37 cellular contexts compared by ENCODE assay signal in the genomic region with DNA sequence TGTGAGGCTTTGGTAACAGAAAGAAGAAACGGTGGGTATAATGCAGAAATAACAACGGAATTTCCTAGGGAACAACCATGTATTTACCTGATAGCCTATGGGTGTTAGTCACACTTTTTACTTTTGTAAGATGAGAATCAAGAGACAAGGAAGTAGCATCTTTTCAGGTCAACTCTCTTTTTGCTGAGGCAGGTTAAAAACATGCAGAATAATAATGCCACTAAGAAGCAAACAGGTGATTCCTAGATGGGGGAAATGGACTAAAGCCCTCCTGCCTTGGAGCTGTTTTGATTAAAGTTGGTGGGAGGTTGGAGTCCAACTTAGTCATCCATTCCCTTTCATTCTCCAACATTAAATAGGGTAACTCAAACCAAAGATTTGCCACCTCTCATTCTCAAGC. TPM values are rescaled to one million over a fixed set of nuclear protein-coding genes. Genes with fewer than 3 reads are reported as not detected.
"Had no signal": no experiment of that assay in that cellular context is flagged by ENCODE, and none has a peak within 500 bp of the region (broad histone marks: within the 10 kb centered on the region; RNA-seq: fewer than 3 reads in every experiment).

No MANE protein-coding gene starts in this region.

- H3K4me3 ChIP-seq: ascending aorta, body of pancreas, breast epithelium had no signal

- H3K4me1 ChIP-seq: ascending aorta, body of pancreas, breast epithelium had no signal

- FAIRE-seq: colon had no signal

- H3K36me3 ChIP-seq: ascending aorta, brain microvascular endothelial cell, breast epithelium, WERI-Rb-1 had no signal

- H3K4me1 Mint-ChIP-seq: activated CD4-positive, alpha-beta T cell treated with anti-CD3 and anti-CD28 coated beads for 36 hours; activated naive CD4-positive, alpha-beta T cell treated with anti-CD3 and anti-CD28 coated beads, Interleukin-2, amount 10 ng/mL, durations not matched to agents 7 days and 5 days; activated naive CD4-positive, alpha-beta T cell treated with anti-CD3 and anti-CD28 coated beads, Interleukin-2, amount 50 U/mL, for 24 hours; activated naive CD8-positive, alpha-beta T cell treated with anti-CD3 and anti-CD28 coated beads, Interleukin-2, amount 50 U/mL, for 24 hours had no signal

- H3K9me3 Mint-ChIP-seq: activated CD4-positive, alpha-beta memory T cell treated with anti-CD3 and anti-CD28 coated beads, Interleukin-2, amount 10 ng/mL, durations not matched to agents 7 days and 5 days; activated CD4-positive, alpha-beta T cell treated with anti-CD3 and anti-CD28 coated beads, Interleukin-2, amount 10 ng/mL, durations not matched to agents 7 days and 5 days; activated naive CD4-positive, alpha-beta T cell treated with anti-CD3 and anti-CD28 coated beads, Interleukin-2, amount 10 ng/mL, durations not matched to agents 7 days and 5 days; activated naive CD4-positive, alpha-beta T cell treated with anti-CD3 and anti-CD28 coated beads, Interleukin-2, amount 50 U/mL, for 24 hours; activated naive CD8-positive, alpha-beta T cell treated with anti-CD3 and anti-CD28 coated beads, Interleukin-2, amount 50 U/mL, for 24 hours; activated T-cell treated with anti-CD3 and anti-CD28 coated beads, Interleukin-2, amount 50 U/mL, for 24 hours; activated T-helper 2 cell treated with anti-CD3 and anti-CD28 coated beads, Interferon-gamma antibody, Interleukin-2, Interleukin-4, amounts not matched to agents 10 μg/mL and 5 μg/mL and 100 μg/mL, durations not matched to agents 14 hours and 24 hours and 36 hours; T-helper 1 cell treated with Interleukin-12 subunit alpha and Interleukin-12 subunit beta and Interleukin-4 antibody, amounts not matched to agents 30 μg/mL and 1 μg/mL, for 36 hours; T-helper 2 cell treated with Interferon-gamma antibody and Interleukin-4, amounts not matched to agents 5 μg/mL and 100 μg/mL, for 36 hours; WTC11 had no signal

- H3K27me3 ChIP-seq: ascending aorta, body of pancreas, brain microvascular endothelial cell, breast epithelium had no signal

- H3K27ac ChIP-seq: ascending aorta, body of pancreas, brain microvascular endothelial cell, breast epithelium, WERI-Rb-1 had no signal

- H3K27me3 Mint-ChIP-seq: activated naive CD4-positive, alpha-beta T cell treated with anti-CD3 and anti-CD28 coated beads, Interleukin-2, amount 10 ng/mL, durations not matched to agents 7 days and 5 days; activated naive CD8-positive, alpha-beta T cell treated with anti-CD3 and anti-CD28 coated beads, Interleukin-2, amount 50 U/mL, for 24 hours had no signal

- DNase-seq: activated CD4-positive, alpha-beta memory T cell treated with anti-CD3 and anti-CD28 coated beads, Interleukin-2, amount 10 ng/mL, durations not matched to agents 7 days and 5 days; activated CD4-positive, alpha-beta T cell treated with anti-CD3 and anti-CD28 coated beads for 1 hour; activated CD4-positive, alpha-beta T cell treated with anti-CD3 and anti-CD28 coated beads for 36 hours; activated CD4-positive, alpha-beta T cell treated with anti-CD3 and anti-CD28 coated beads for 48 hours; activated CD4-positive, alpha-beta T cell treated with anti-CD3 and anti-CD28 coated beads, Interleukin-2, amount 10 ng/mL, durations not matched to agents 7 days and 5 days; activated CD4-positive, alpha-beta T cell treated with anti-CD3 and anti-CD28 coated beads, Interleukin-2, amount 50 U/mL, for 48 hours; activated CD4-positive, CD25-positive, alpha-beta regulatory T cell; activated CD8-positive, alpha-beta memory T cell treated with anti-CD3 and anti-CD28 coated beads for 24 hours; activated CD8-positive, alpha-beta memory T cell treated with anti-CD3 and anti-CD28 coated beads, Interleukin-2, amount 10 ng/mL, durations not matched to agents 7 days and 5 days; activated CD8-positive, alpha-beta memory T cell treated with anti-CD3 and anti-CD28 coated beads, Interleukin-2, amount 50 U/mL, for 48 hours; activated CD8-positive, alpha-beta T cell treated with anti-CD3 and anti-CD28 coated beads, Interleukin-2, amount 10 ng/mL, durations not matched to agents 7 days and 5 days; activated effector memory CD4-positive, alpha-beta T cell treated with Interleukin-2 at 50 U/mL for 16 hours; activated gamma-delta T cell; activated naive CD4-positive, alpha-beta T cell treated with anti-CD3 and anti-CD28 coated beads, Interleukin-2, amount 10 ng/mL, durations not matched to agents 7 days and 5 days; activated naive CD4-positive, alpha-beta T cell treated with Interleukin-2 at 50 U/mL for 16 hours; activated naive CD8-positive, alpha-beta T cell treated with anti-CD3 and anti-CD28 coated beads, Interleukin-2, amount 10 ng/mL, durations not matched to agents 7 days and 5 days; activated naive CD8-positive, alpha-beta T cell treated with anti-CD3 and anti-CD28 coated beads, Interleukin-2, amount 50 U/mL, for 24 hours; activated T-cell treated with anti-CD3 and anti-CD28 coated beads, Interleukin-2, amount 50 U/mL, for 24 hours; activated T-cell treated with anti-CD3 and anti-CD28 coated beads, Interleukin-2, amount 50 U/mL, for 48 hours; amygdala; anterior cingulate cortex; body of pancreas; brain microvascular endothelial cell; central memory CD4-positive, alpha-beta T cell; T-helper 2 cell; T-helper 9 cell; WERI-Rb-1 had no signal

- H3K27ac Mint-ChIP-seq: activated CD4-positive, alpha-beta memory T cell treated with anti-CD3 and anti-CD28 coated beads, Interleukin-2, amount 10 ng/mL, durations not matched to agents 7 days and 5 days; activated CD4-positive, alpha-beta T cell treated with anti-CD3 and anti-CD28 coated beads for 36 hours; activated CD4-positive, alpha-beta T cell treated with anti-CD3 and anti-CD28 coated beads, Interleukin-2, amount 10 ng/mL, durations not matched to agents 7 days and 5 days; activated CD8-positive, alpha-beta memory T cell treated with anti-CD3 and anti-CD28 coated beads, Interleukin-2, amount 10 ng/mL, durations not matched to agents 7 days and 5 days; activated CD8-positive, alpha-beta T cell treated with anti-CD3 and anti-CD28 coated beads, Interleukin-2, amount 10 ng/mL, durations not matched to agents 7 days and 5 days; activated naive CD4-positive, alpha-beta T cell treated with anti-CD3 and anti-CD28 coated beads, Interleukin-2, amount 10 ng/mL, durations not matched to agents 7 days and 5 days; activated naive CD4-positive, alpha-beta T cell treated with anti-CD3 and anti-CD28 coated beads, Interleukin-2, amount 50 U/mL, for 24 hours; activated naive CD8-positive, alpha-beta T cell; activated naive CD8-positive, alpha-beta T cell treated with anti-CD3 and anti-CD28 coated beads, Interleukin-2, amount 10 ng/mL, durations not matched to agents 7 days and 5 days; activated naive CD8-positive, alpha-beta T cell treated with anti-CD3 and anti-CD28 coated beads, Interleukin-2, amount 50 U/mL, for 24 hours; activated T-cell treated with anti-CD3 and anti-CD28 coated beads, Interleukin-2, amount 50 U/mL, for 24 hours; activated T-helper 2 cell treated with anti-CD3 and anti-CD28 coated beads, Interferon-gamma antibody, Interleukin-2, Interleukin-4, amounts not matched to agents 10 μg/mL and 5 μg/mL and 100 μg/mL, durations not matched to agents 14 hours and 24 hours and 36 hours; T-helper 1 cell treated with Interleukin-12 subunit alpha and Interleukin-12 subunit beta and Interleukin-4 antibody, amounts not matched to agents 30 μg/mL and 1 μg/mL, for 36 hours; T-helper 2 cell treated with Interferon-gamma antibody and Interleukin-4, amounts not matched to agents 5 μg/mL and 100 μg/mL, for 36 hours; WTC11 had no signal

- H3K4me3 Mint-ChIP-seq: activated CD4-positive, alpha-beta memory T cell treated with anti-CD3 and anti-CD28 coated beads, Interleukin-2, amount 10 ng/mL, durations not matched to agents 7 days and 5 days; activated CD4-positive, alpha-beta T cell treated with anti-CD3 and anti-CD28 coated beads for 36 hours; activated CD4-positive, alpha-beta T cell treated with anti-CD3 and anti-CD28 coated beads, Interleukin-2, amount 10 ng/mL, durations not matched to agents 7 days and 5 days; activated CD8-positive, alpha-beta memory T cell treated with anti-CD3 and anti-CD28 coated beads, Interleukin-2, amount 10 ng/mL, durations not matched to agents 7 days and 5 days; activated CD8-positive, alpha-beta T cell treated with anti-CD3 and anti-CD28 coated beads, Interleukin-2, amount 10 ng/mL, durations not matched to agents 7 days and 5 days; activated naive CD4-positive, alpha-beta T cell treated with anti-CD3 and anti-CD28 coated beads, Interleukin-2, amount 10 ng/mL, durations not matched to agents 7 days and 5 days; activated naive CD4-positive, alpha-beta T cell treated with anti-CD3 and anti-CD28 coated beads, Interleukin-2, amount 50 U/mL, for 24 hours; activated naive CD8-positive, alpha-beta T cell; activated naive CD8-positive, alpha-beta T cell treated with anti-CD3 and anti-CD28 coated beads, Interleukin-2, amount 10 ng/mL, durations not matched to agents 7 days and 5 days; activated naive CD8-positive, alpha-beta T cell treated with anti-CD3 and anti-CD28 coated beads, Interleukin-2, amount 50 U/mL, for 24 hours; activated T-cell treated with anti-CD3 and anti-CD28 coated beads, Interleukin-2, amount 50 U/mL, for 24 hours; T-helper 1 cell treated with Interleukin-12 subunit alpha and Interleukin-12 subunit beta and Interleukin-4 antibody, amounts not matched to agents 30 μg/mL and 1 μg/mL, for 36 hours; T-helper 2 cell treated with Interferon-gamma antibody and Interleukin-4, amounts not matched to agents 5 μg/mL and 100 μg/mL, for 36 hours; WTC11 had no signal

- ATAC-seq: activated CD4-positive, alpha-beta T cell treated with anti-CD3 and anti-CD28 coated beads for 36 hours; activated CD4-positive, CD25-positive, alpha-beta regulatory T cell treated with anti-CD3 and anti-CD28 coated beads, Interleukin-2, amount 50 U/mL, for 24 hours; activated CD8-positive, alpha-beta memory T cell treated with anti-CD3 and anti-CD28 coated beads, Interleukin-2, amount 10 ng/mL, durations not matched to agents 7 days and 5 days; activated CD8-positive, alpha-beta T cell treated with anti-CD3 and anti-CD28 coated beads, Interleukin-2, amount 10 ng/mL, durations not matched to agents 7 days and 5 days; activated naive CD8-positive, alpha-beta T cell treated with anti-CD3 and anti-CD28 coated beads, Interleukin-2, amount 50 U/mL, for 24 hours; body of pancreas; WTC11 had no signal

- H3K9me3 ChIP-seq: ascending aorta, body of pancreas, breast epithelium had no signal

- H3K36me3 Mint-ChIP-seq: activated CD8-positive, alpha-beta memory T cell treated with anti-CD3 and anti-CD28 coated beads, Interleukin-2, amount 10 ng/mL, durations not matched to agents 7 days and 5 days; activated naive CD4-positive, alpha-beta T cell treated with anti-CD3 and anti-CD28 coated beads, Interleukin-2, amount 10 ng/mL, durations not matched to agents 7 days and 5 days; activated naive CD4-positive, alpha-beta T cell treated with anti-CD3 and anti-CD28 coated beads, Interleukin-2, amount 50 U/mL, for 24 hours; activated naive CD8-positive, alpha-beta T cell; activated naive CD8-positive, alpha-beta T cell treated with anti-CD3 and anti-CD28 coated beads, Interleukin-2, amount 10 ng/mL, durations not matched to agents 7 days and 5 days; WTC11 had no signal

RNA-seq across cellular contexts. Expression of a gene that starts 2.0 kb away (rescaled TPM):
- total RNA-seq: activated CD4-positive, alpha-beta memory T cell treated with anti-CD3 and anti-CD28 coated beads, Interleukin-2, amount 10 ng/mL, durations not matched to agents 7 days and 5 days; activated CD4-positive, alpha-beta T cell treated with anti-CD3 and anti-CD28 coated beads for 36 hours; activated CD4-positive, alpha-beta T cell treated with anti-CD3 and anti-CD28 coated beads, Interleukin-2, amount 10 ng/mL, durations not matched to agents 7 days and 5 days; activated CD8-positive, alpha-beta memory T cell treated with anti-CD3 and anti-CD28 coated beads, Interleukin-2, amount 10 ng/mL, durations not matched to agents 7 days and 5 days; activated CD8-positive, alpha-beta T cell treated with anti-CD3 and anti-CD28 coated beads, Interleukin-2, amount 10 ng/mL, durations not matched to agents 7 days and 5 days; activated naive CD8-positive, alpha-beta T cell treated with anti-CD3 and anti-CD28 coated beads, Interleukin-2, amount 10 ng/mL, durations not matched to agents 7 days and 5 days had no signal
